In the genomic region with DNA sequence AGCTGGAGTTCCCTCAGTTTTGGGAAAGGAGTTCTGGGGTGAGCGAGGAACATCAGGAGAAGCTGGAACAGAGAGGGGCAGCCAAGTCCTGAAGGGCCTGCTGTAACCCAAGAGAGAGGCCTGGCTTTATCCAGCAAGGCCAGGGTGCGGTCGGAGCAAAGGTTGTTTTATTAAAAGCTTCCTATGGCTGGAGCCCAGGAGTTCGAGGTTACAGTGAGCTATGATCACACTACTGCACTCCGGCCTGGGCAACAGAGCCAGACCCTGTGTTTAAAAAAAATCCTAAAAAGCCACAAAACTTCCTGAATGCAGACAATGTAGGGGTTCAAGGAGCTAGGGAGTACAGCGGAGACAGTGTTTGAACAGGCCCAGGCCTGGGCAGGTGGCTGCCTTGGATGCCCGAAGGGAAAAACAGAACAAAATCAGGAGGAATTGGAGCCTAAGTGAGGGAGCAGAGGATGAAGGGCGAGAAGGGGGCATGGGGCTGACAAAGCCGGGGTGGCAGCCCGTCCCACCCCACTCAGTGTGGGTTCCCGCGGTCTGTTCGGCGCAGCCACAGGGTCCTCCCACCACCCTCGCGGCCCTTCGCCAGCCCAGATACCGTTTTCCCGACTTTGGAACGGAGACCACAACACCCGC, we compare ENCODE assay signal across 8 cellular contexts. TPM values are rescaled to one million over a fixed set of nuclear protein-coding genes. Genes with fewer than 3 reads are reported as not detected.
DNase-seq lines count a peak whose midpoint lies in the region; ATAC-seq and TF ChIP-seq lines count a peak whose summit lies in the region.

No MANE protein-coding gene starts in this region.

- H3K4me3 Mint-ChIP-seq in IgD-negative memory B cell, result peak overlapping the region; percentile 83 to 99 (median 98)

- no peak for DNase-seq in AG04449 (ENCODE audit: low read depth, low spot score)
- no peak for DNase-seq in astrocyte of the cerebellum (ENCODE audit: low read depth)
- DNase-seq in left colon, result peak; percentile 82
- DNase-seq in GM19238 (ENCODE audit: insufficient read length, low spot score), result no peak
- DNase-seq in GDM1 (lab: John Stamatoyannopoulos, UW), result no peak

- CTCF ChIA-PET in AG04449 (lab: Yijun Ruan, JAX), result interaction anchor here (0.9 to 5.8 kb wide), 7 partner anchors 13 to 96 kb away, joined by 3 to 96 read pairs (median 3); no protein-coding TSS in a partner anchor

- H3K4me1 ChIP-seq in subcutaneous abdominal adipose tissue (ENCODE audit: control insufficient read depth in 5 of 5, insufficient read depth in 5 of 5, low read length in 5 of 5), result peaks cover 21 to 54% (median 51%) of the 10 kb centered on the region in 5 donors

- H3K27me3 ChIP-seq in subcutaneous abdominal adipose tissue (ENCODE audit: control insufficient read depth in 5 of 5, insufficient read depth in 4 of 5, low read length in 5 of 5), result no peaks in the 10 kb centered on the region

- peak overlapping the region; percentile 93 to 99 (median 98) for H3K9ac ChIP-seq in subcutaneous abdominal adipose tissue (ENCODE audit: low read length in 5 of 5)

- TF ChIP-seq CTCF in AG04449 (IDR thresholded peaks at IDR 0.05; ENCODE audit: insufficient read depth, low read length, missing control alignments) (no peak), astrocyte of the cerebellum (IDR thresholded peaks at IDR 0.05; ENCODE audit: low read depth, low read length, missing control alignments) (no peak)

- H3K4me3 ChIP-seq in AG04449 (ENCODE audit: low read depth, low read length) (peak overlapping the region; percentile 78), astrocyte of the cerebellum (ENCODE audit: low read depth, low read length) (peak overlapping the region; percentile 72), subcutaneous abdominal adipose tissue (ENCODE audit: low read depth in 1 of 5, low read length in 5 of 5) (peak overlapping the region; percentile 75 to 85 (median 77))

- peaks cover 13 to 17% (median 14%) of the 10 kb centered on the region in 3 donors for H3K4me1 Mint-ChIP-seq in IgD-negative memory B cell

- no peaks in the 10 kb centered on the region for H3K36me3 ChIP-seq in subcutaneous abdominal adipose tissue (ENCODE audit: control insufficient read depth in 5 of 5, insufficient read depth in 5 of 5, low read length in 5 of 5)

- H3K9me3 Mint-ChIP-seq in IgD-negative memory B cell, result no peaks in the 10 kb centered on the region

- intact Hi-C loops in left colon (cut with DNase I, micrococcal nuclease), result loop anchor here in 1 of 2 donors (2.0 kb wide), 1 partner anchor 16 kb away; no protein-coding TSS in a partner anchor

- no peaks in the 10 kb centered on the region for H3K36me3 Mint-ChIP-seq in IgD-negative memory B cell

- H3K9me3 ChIP-seq in subcutaneous abdominal adipose tissue (ENCODE audit: control insufficient read depth in 5 of 5, low read length in 5 of 5), result no peaks in the 10 kb centered on the region

- ATAC-seq in GM19395 (IDR thresholded peaks at IDR 0.05; ENCODE audit: unreplicated experiment) (peak; percentile 15), left colon (peak; percentile 53)

- POLR2A ChIA-PET in AG04449 (lab: Yijun Ruan, JAX), result interaction anchor here (0.7 to 26.0 kb wide), 8 partner anchors 13 to 55 kb away, joined by 3 to 1229 read pairs (median 4); a partner anchor contains a TSS

- peak overlapping the region; percentile 85 to 96 (median 95) for H3K27ac Mint-ChIP-seq in IgD-negative memory B cell

- no peaks in the 10 kb centered on the region for H3K27me3 Mint-ChIP-seq in IgD-negative memory B cell

- in situ Hi-C loops in astrocyte of the cerebellum (cut with HindIII; ENCODE audit: low sequenced_read_pairs), result no loop called here

- peak overlapping the region; percentile 100 for H3K27ac ChIP-seq in subcutaneous abdominal adipose tissue (ENCODE audit: low read depth, low read length)

RNA-seq across cellular contexts. Expression of a gene that starts 22.1 kb away (rescaled TPM):
- 3,054 TPM for polyA plus RNA-seq in IgD-negative memory B cell
- 1,000 to 10,000 TPM; 7,483 to 9,013 TPM for total RNA-seq in left colon

RNA-seq across cellular contexts. Expression of a gene that starts 48.1 kb away (rescaled TPM):
- 34.0 TPM for polyA plus RNA-seq in IgD-negative memory B cell
- 10 to 100 TPM; 58.4 to 70.8 TPM for total RNA-seq in left colon

RNA-seq across cellular contexts. Expression of a gene that starts 54.2 kb away (rescaled TPM):
- polyA plus RNA-seq in IgD-negative memory B cell, result 1.2 TPM
- total RNA-seq in left colon, result 1,000 to 10,000 TPM in 1 of 2 donors, 100 to 1,000 TPM in 1; 818 to 1,135 TPM

Comparison
In these comparisons a context has a peak if more than half of its experiments do, and no peak if none do; other contexts are left out.
1. DNase-seq: peak in left colon (2 of 2); none in AG04449 (single experiment), astrocyte of the cerebellum (single experiment), GM19238 (single experiment) and GDM1 (single experiment).
2. Peak in every context shown above with its lines, with median percentiles within 50 percentile points of each other: H3K4me3 ChIP-seq.